Comparison of ENCODE assay signal across 8 cellular contexts in the genomic region with DNA sequence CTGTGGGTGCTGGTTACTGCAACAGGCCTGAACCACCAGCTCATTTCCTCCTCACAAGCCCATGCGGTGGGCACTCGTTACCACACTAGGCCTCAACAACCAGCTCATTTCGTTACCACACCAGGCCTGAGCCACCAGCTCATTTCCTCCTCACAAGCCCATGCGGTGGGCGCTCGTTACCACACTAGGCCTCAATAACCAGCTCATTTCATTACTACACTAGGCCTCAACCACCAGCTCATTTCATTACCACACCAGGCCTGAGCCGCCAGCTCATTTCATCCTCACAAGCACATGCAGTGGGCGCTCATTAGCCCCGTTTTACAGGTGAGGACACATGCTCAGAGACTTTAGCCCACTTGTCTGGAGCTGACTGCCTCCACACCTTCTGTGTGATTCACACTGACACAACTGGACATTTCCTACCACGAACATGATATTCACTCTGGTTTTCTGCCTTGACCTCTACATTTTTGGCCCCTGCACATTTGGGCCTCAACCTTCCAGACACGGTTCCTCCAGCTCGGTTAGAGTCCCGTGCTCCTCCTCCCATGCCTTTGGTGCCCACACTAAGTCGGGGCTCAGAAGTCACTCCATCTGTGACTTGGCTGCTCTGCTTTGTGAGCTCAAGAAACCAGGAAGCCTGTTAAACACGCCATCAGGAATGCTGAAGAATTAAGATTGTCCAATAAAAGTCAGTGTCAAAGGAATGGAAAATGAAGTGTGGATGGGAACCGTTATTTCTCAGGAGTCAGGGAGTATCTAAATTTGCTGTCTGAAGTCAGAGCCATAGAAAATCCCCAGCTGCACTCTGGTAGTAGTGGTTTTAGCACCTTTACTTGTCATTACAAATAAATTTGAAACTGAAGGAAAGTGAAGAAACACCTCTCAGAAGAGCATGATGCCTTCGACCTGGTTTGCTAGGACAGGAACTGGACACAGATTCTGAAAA. TPM values are rescaled to one million over a fixed set of nuclear protein-coding genes. Genes with fewer than 3 reads are reported as not detected.
DNase-seq lines count a peak whose midpoint lies in the region; ATAC-seq and TF ChIP-seq lines count a peak whose summit lies in the region.

No MANE protein-coding gene starts in this region.

- peak overlapping the region; percentile 64 to 75 for H3K4me3 Mint-ChIP-seq in effector memory CD8-positive, alpha-beta T cell

- H3K4me3 ChIP-seq in transverse colon (no peak overlapping the region), sigmoid colon (no peak overlapping the region)

- peaks cover 58 to 61% of the 10 kb centered on the region in 2 donors for H3K4me1 Mint-ChIP-seq in effector memory CD8-positive, alpha-beta T cell (ENCODE audit: low read depth in 2 of 2)

- no peaks in the 10 kb centered on the region for H3K27me3 ChIP-seq in transverse colon
- H3K27me3 ChIP-seq in sigmoid colon: no peaks in the 10 kb centered on the region

- H3K4me1 ChIP-seq in transverse colon (no peaks in the 10 kb centered on the region), sigmoid colon (no peaks in the 10 kb centered on the region)

- intact Hi-C loops in transverse colon (cut with DNase I; ENCODE audit: low total_unique reads): no loop called here
- intact Hi-C loops in sigmoid colon (cut with DNase I): no loop called here

- TF ChIP-seq CTCF in transverse colon (IDR thresholded peaks at IDR 0.05) (no peak), sigmoid colon (IDR thresholded peaks at IDR 0.05) (no peak), RWPE1 (conservative IDR thresholded peaks at IDR 0.05; ENCODE audit: low read depth) (no peak)

- H3K9me3 Mint-ChIP-seq in effector memory CD8-positive, alpha-beta T cell: no peaks in the 10 kb centered on the region

- 75 to 84% methylated on average over 8 to 17 of the region's 17 CpGs for WGBS in transverse colon (ENCODE audit: low coverage in 1 of 2), 2 donors
- 77 to 86% methylated on average over 17 of the region's 17 CpGs for WGBS in sigmoid colon, 2 donors

- POLR2A ChIA-PET in RWPE1 (lab: Yijun Ruan, JAX; ENCODE audit: low non-redundant PET): no interaction called here

- no peaks in the 10 kb centered on the region for H3K9me3 ChIP-seq in transverse colon
- H3K9me3 ChIP-seq in sigmoid colon: no peaks in the 10 kb centered on the region

- peak; percentile 30 for DNase-seq in T-helper 22 cell (ENCODE audit: low read depth)
- DNase-seq in effector memory CD8-positive, alpha-beta T cell: peak; percentile 68 to 75 (median 69)
- DNase-seq in transverse colon: peak; percentile 11
- no peak for DNase-seq in sigmoid colon
- DNase-seq in NCI-H446 treated with DMSO at 0.1 percent for 48 hours (lab: John Stamatoyannopoulos, UW): no peak
- no peak for DNase-seq in RWPE1 (ENCODE audit: low spot score)

- TF ChIP-seq POLR2A in transverse colon (IDR thresholded peaks at IDR 0.05): no peak
- no peak for TF ChIP-seq POLR2A in sigmoid colon (IDR thresholded peaks at IDR 0.05)

- peak; percentile 89 for ATAC-seq in GM18520 (IDR thresholded peaks at IDR 0.05; ENCODE audit: unreplicated experiment)
- ATAC-seq in HG02840 (IDR thresholded peaks at IDR 0.05; ENCODE audit: low FRiP score, unreplicated experiment): peak; percentile 91
- peak; percentile 89 for ATAC-seq in effector memory CD8-positive, alpha-beta T cell (replicated peaks)

- H3K36me3 Mint-ChIP-seq in effector memory CD8-positive, alpha-beta T cell (ENCODE audit: insufficient read depth): peaks cover 13% of the 10 kb centered on the region

- in situ Hi-C loops in transverse colon (cut with MboI; ENCODE audit: low pct_ligation_motif_present in 1 of 4, low pct_unique_long_range_greater_than_20kb in 1 of 4, low sequenced_read_pairs in 3 of 4): no loop called here

- no peak for TF ChIP-seq EP300 in transverse colon (IDR thresholded peaks at IDR 0.05; ENCODE audit: low read depth)
- no peak for TF ChIP-seq EP300 in sigmoid colon (IDR thresholded peaks at IDR 0.05)

- no peak overlapping the region for H3K27ac ChIP-seq in transverse colon
- no peak overlapping the region for H3K27ac ChIP-seq in sigmoid colon
- no peak overlapping the region for H3K27ac ChIP-seq in RWPE1

- CTCF ChIA-PET in RWPE1 (lab: Yijun Ruan, JAX): interaction anchor here (0.6 to 0.8 kb wide), 4 partner anchors 55 to 1619 kb away, joined by 3 to 4 read pairs (median 4); no protein-coding TSS in a partner anchor

- H3K27me3 Mint-ChIP-seq in effector memory CD8-positive, alpha-beta T cell: peaks cover 0 to 9% of the 10 kb centered on the region in 2 donors

- peak overlapping the region; percentile 89 to 91 for H3K27ac Mint-ChIP-seq in effector memory CD8-positive, alpha-beta T cell

- no peaks in the 10 kb centered on the region for H3K36me3 ChIP-seq in transverse colon
- H3K36me3 ChIP-seq in sigmoid colon: no peaks in the 10 kb centered on the region

RNA-seq across cellular contexts. Expression of gene LANCL2, which starts 55.8 kb away (rescaled TPM):
- total RNA-seq in transverse colon (10 to 100 TPM in 3 of 4 donors, 1 to 10 TPM in 1; 6.4 to 27.0 (median 15.6) TPM), sigmoid colon (1 to 10 TPM; 5.9 to 8.9 (median 7.7) TPM)
- 1 to 10 TPM; 6.0 to 9.6 (median 9.6) TPM for polyA plus RNA-seq in sigmoid colon

Comparison
In these comparisons a context has a peak if more than half of its experiments do, and no peak if none do; other contexts are left out.
1. DNase-seq: peak in T-helper 22 cell (single experiment), effector memory CD8-positive, alpha-beta T cell (3 of 3) and transverse colon (single experiment); none in sigmoid colon (single experiment), NCI-H446 treated with DMSO at 0.1 percent for 48 hours (single experiment) and RWPE1 (single experiment).
2. Peak in every context shown above with its lines, with median percentiles within 50 percentile points of each other: ATAC-seq.